In the genomic region with DNA sequence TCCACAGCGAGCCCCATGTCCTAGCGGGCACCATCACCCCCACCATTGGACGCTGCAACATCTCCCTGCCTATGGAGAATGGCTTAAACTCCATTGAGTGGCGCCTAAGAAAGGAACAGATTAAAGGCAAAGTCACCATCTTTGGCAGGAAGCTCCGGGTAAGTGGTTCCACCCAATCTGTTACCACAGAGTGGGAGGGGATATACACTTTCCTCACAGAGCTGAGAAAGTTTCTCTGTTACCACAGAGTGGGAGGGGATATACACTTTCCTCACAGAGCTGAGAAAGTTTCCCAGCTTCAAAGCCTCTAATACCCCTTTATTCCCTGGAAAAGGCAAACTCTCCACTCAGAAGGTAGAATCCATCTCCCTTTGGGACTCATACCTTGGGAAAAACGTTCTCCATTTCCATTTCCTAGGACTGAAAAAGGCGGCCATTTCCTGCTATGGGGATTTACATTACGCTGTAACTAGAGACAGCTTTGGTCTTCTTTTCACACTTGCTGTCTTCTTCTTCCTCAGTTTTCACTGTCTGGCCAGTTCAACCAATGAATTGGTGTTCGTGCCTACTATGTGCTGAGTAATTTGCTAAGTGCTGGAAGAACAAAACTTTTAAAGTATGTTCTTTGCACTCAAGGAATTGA, we compare ENCODE assay signal across 9 cellular contexts.
DNase-seq lines count a peak whose midpoint lies in the region; ATAC-seq and TF ChIP-seq lines count a peak whose summit lies in the region.
"Had no signal": no experiment of that assay in that cellular context is flagged by ENCODE, and none has a peak within 500 bp of the region (broad histone marks: within the 10 kb centered on the region; RNA-seq: fewer than 3 reads in every experiment).

No MANE protein-coding gene starts in this region.

- ATAC-seq in GM18502 (IDR thresholded peaks at IDR 0.05; ENCODE audit: poor library complexity, unreplicated experiment) (peak; percentile 100), GM21515 (IDR thresholded peaks at IDR 0.05; ENCODE audit: unreplicated experiment) (peak; percentile 99), HG03457 (IDR thresholded peaks at IDR 0.05; ENCODE audit: unreplicated experiment) (peak; percentile 100)

- no peaks in the 10 kb centered on the region for H3K27me3 ChIP-seq in effector memory CD4-positive, alpha-beta T cell (replicated peaks; ENCODE audit: control insufficient read depth, insufficient read depth, low read length, poor library complexity, severe bottlenecking)
- no peaks in the 10 kb centered on the region for H3K27me3 ChIP-seq in dorsolateral prefrontal cortex

- H3K4me3 ChIP-seq in effector memory CD4-positive, alpha-beta T cell (ENCODE audit: insufficient read depth, low read depth, low read length, poor library complexity, severe bottlenecking), result peak overlapping the region; percentile 19
- H3K4me3 ChIP-seq in dorsolateral prefrontal cortex, result no peak overlapping the region

- peaks cover 3% of the 10 kb centered on the region for H3K4me1 ChIP-seq in effector memory CD4-positive, alpha-beta T cell (ENCODE audit: control insufficient read depth, insufficient read depth, low read length, poor library complexity, severe bottlenecking)

- no peak overlapping the region for H3K27ac ChIP-seq in effector memory CD4-positive, alpha-beta T cell (ENCODE audit: insufficient read depth, low read length, poor library complexity, severe bottlenecking)
- H3K27ac ChIP-seq in dorsolateral prefrontal cortex, result no peak overlapping the region

- TF ChIP-seq CTCF in dorsolateral prefrontal cortex (IDR thresholded peaks at IDR 0.05 in 54 of 56, conservative IDR thresholded peaks at IDR 0.05 in 2 of 56; ENCODE audit: low read depth in 1 of 56, partially characterized antibody in 56 of 56), result no peak

- peak in 1 of 3 donors; percentile 3 for DNase-seq in effector memory CD4-positive, alpha-beta T cell
- no peak for DNase-seq in UCSD-AML1 (lab: John Stamatoyannopoulos, UW; ENCODE audit: unreplicated experiment)
- no peak for DNase-seq in NCI-H1436 (lab: John Stamatoyannopoulos, UW)
- no peak for DNase-seq in dorsolateral prefrontal cortex
- DNase-seq in DMS153 treated with DMSO at 0.1 percent for 48 hours (lab: John Stamatoyannopoulos, UW; ENCODE audit: unreplicated experiment), result no peak
- DNase-seq: midbrain had no signal

- intact Hi-C loops in dorsolateral prefrontal cortex (cut with DNase I), result loop anchor here in 1 of 2 donors (10.0 kb wide), 1 partner anchor 183 kb away; no protein-coding TSS in a partner anchor

- no peaks in the 10 kb centered on the region for H3K36me3 ChIP-seq in effector memory CD4-positive, alpha-beta T cell (ENCODE audit: control insufficient read depth, insufficient read depth, low read length)

- H3K9me3 ChIP-seq in effector memory CD4-positive, alpha-beta T cell (ENCODE audit: control insufficient read depth, low read length), result no peaks in the 10 kb centered on the region
